In the genomic region with DNA sequence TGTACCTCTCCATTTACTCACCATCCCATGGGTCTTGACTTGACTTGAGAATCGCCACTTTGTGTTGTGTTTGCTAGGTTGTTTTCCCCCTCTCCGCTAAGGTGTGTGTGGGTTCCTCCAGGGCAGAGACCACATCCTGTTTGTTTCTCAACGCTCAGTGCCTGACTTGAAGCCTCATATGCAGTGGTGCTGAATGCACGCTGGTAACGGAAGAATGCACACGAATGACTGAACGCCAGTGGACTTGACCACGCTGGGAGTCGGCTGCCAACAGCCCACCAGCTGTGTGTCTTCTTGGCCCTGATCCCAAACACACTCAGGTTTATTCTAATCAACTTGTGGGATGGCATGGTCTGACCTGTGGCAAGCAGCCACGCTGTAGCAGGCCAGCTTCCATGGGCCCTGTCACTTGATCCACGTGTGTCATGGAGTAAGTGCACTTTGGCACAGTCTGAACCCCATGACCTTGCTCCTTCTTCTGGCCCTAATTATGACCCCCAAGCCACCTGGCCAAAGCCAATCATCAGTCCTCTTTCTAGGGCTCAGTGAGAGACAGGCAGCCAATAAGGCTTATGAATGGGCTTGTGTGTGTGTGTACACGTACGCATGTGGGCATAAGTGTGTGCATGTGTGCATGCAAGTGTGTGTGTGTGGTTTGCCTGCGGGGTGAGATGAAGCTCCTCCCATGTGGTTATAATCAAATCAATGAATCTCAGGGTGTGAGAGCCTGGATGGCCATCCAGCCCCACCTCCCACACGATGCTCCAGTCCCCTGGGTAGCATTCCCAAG, we compare ENCODE assay signal across 8 cellular contexts. TPM values are rescaled to one million over a fixed set of nuclear protein-coding genes. Genes with fewer than 3 reads are reported as not detected.
DNase-seq lines count a peak whose midpoint lies in the region; ATAC-seq and TF ChIP-seq lines count a peak whose summit lies in the region.

No MANE protein-coding gene starts in this region.

- peak; percentile 93 for ATAC-seq in GM19468 (IDR thresholded peaks at IDR 0.05; ENCODE audit: extremely low read depth, unreplicated experiment)
- peak; percentile 74 for ATAC-seq in HG03571 (IDR thresholded peaks at IDR 0.05; ENCODE audit: unreplicated experiment)

- no peak for TF ChIP-seq CTCF in kidney epithelial cell (IDR thresholded peaks at IDR 0.05; ENCODE audit: insufficient read depth, low read length, poor library complexity, severe bottlenecking)
- TF ChIP-seq CTCF in dorsolateral prefrontal cortex (IDR thresholded peaks at IDR 0.05 in 54 of 56, conservative IDR thresholded peaks at IDR 0.05 in 2 of 56; ENCODE audit: low read depth in 1 of 56, partially characterized antibody in 56 of 56) = no peak

- H3K4me3 ChIP-seq in kidney epithelial cell (ENCODE audit: low read depth, low read length) = no peak overlapping the region
- H3K4me3 ChIP-seq in dorsolateral prefrontal cortex = no peak overlapping the region

- DNase-seq in COLO668 (lab: John Stamatoyannopoulos, UW; ENCODE audit: unreplicated experiment) (peak; percentile 62), kidney epithelial cell (ENCODE audit: low read depth) (peak; percentile 61), dorsolateral prefrontal cortex (no peak), iPS-NIHi7 (ENCODE audit: extremely low spot score) (no peak), posterior vena cava (ENCODE audit: low spot score) (no peak)
- peak; percentile 63 for DNase-seq in activated CD8-positive, alpha-beta memory T cell treated with anti-CD3 and anti-CD28 coated beads, Interleukin-2, amount 50 U/mL, for 1 hour (ENCODE audit: extremely low read depth)

- no peak overlapping the region for H3K27ac ChIP-seq in dorsolateral prefrontal cortex

- H3K27me3 ChIP-seq in kidney epithelial cell (ENCODE audit: control insufficient read depth, insufficient read depth, low read length) = no peaks in the 10 kb centered on the region
- no peaks in the 10 kb centered on the region for H3K27me3 ChIP-seq in dorsolateral prefrontal cortex

- H3K36me3 ChIP-seq in kidney epithelial cell (ENCODE audit: control insufficient read depth, insufficient read depth, low read length) = no peaks in the 10 kb centered on the region

- intact Hi-C loops in dorsolateral prefrontal cortex (cut with DNase I) (no loop called here), posterior vena cava (cut with DNase I) (no loop called here)

RNA-seq across cellular contexts. Expression of a gene that starts 6.3 kb away (rescaled TPM):
- total RNA-seq in kidney epithelial cell (8.5 and 9.6 TPM in 2 replicates), dorsolateral prefrontal cortex (10 to 100 TPM in 13 of 120 experiments, 1 to 10 TPM in 107; 1.5 to 14.6 (median 5.8) TPM), posterior vena cava (10 to 100 TPM; 12.7 to 28.3 TPM)

Comparison
In these comparisons a context has a peak if more than half of its experiments do, and no peak if none do; other contexts are left out.
1. DNase-seq: peak in COLO668 (single experiment), activated CD8-positive, alpha-beta memory T cell treated with anti-CD3 and anti-CD28 coated beads, Interleukin-2, amount 50 U/mL, for 1 hour (single experiment) and kidney epithelial cell (single experiment); none in dorsolateral prefrontal cortex (0 of 10), iPS-NIHi7 (single experiment) and posterior vena cava (single experiment).